ENCODE assay signal across 14 cellular contexts in genomic region chr6:25414755-25415154, GRCh38.
DNase-seq lines count a peak whose midpoint lies in the region; ATAC-seq and TF ChIP-seq lines count a peak whose summit lies in the region.
"Had no signal": no experiment of that assay in that cellular context is flagged by ENCODE, and none has a peak within 500 bp of the region (broad histone marks: within the 10 kb centered on the region; RNA-seq: fewer than 3 reads in every experiment).

No MANE protein-coding gene starts in this region.

- TF ChIP-seq EP300 in suprapubic skin (IDR thresholded peaks at IDR 0.05): no peak

- peaks cover 41% of the 10 kb centered on the region; the same call in 1 of the 2 replicates for H3K79me2 ChIP-seq in KMS-11 (ENCODE audit: insufficient read depth, low read depth)
- peaks cover 24% of the 10 kb centered on the region for H3K79me2 ChIP-seq in OCI-LY1 (ENCODE audit: insufficient read depth, low read length)

- no peak overlapping the region for H3K4me3 ChIP-seq in KMS-11 (IDR thresholded peaks at IDR 0.05; ENCODE audit: insufficient read depth, low read depth, low read length)
- no peak overlapping the region for H3K4me3 ChIP-seq in OCI-LY1 (ENCODE audit: low read depth, low read length, poor library complexity, severe bottlenecking)
- no peak overlapping the region for H3K4me3 ChIP-seq in iPS-20b (ENCODE audit: low read length)
- H3K4me3 ChIP-seq in suprapubic skin: no peak overlapping the region
- H3K4me3 ChIP-seq in coronary artery: no peak overlapping the region

- H3F3A ChIP-seq in OCI-LY1 (ENCODE audit: insufficient read depth, low read length): no peaks in the 10 kb centered on the region

- H3K4me1 ChIP-seq in KMS-11 (ENCODE audit: low read depth, poor library complexity, severe bottlenecking) (peaks cover 59% of the 10 kb centered on the region), OCI-LY1 (ENCODE audit: insufficient read depth, low read length, severe bottlenecking) (peaks cover 99% of the 10 kb centered on the region), iPS-20b (ENCODE audit: insufficient read depth, low read length) (peaks cover 36% of the 10 kb centered on the region), suprapubic skin (peaks cover 50% of the 10 kb centered on the region)

- H3K27ac ChIP-seq in KMS-11 (peak overlapping the region; percentile 64; the same call in 1 of the 2 replicates), OCI-LY1 (ENCODE audit: low read depth, low read length, poor library complexity, severe bottlenecking) (peak overlapping the region; percentile 99), iPS-20b (ENCODE audit: low read length) (no peak overlapping the region), suprapubic skin (peak overlapping the region; percentile 47), coronary artery (no peak overlapping the region)
- H3K27ac ChIP-seq: C4-2B had no signal

- no peak for TF ChIP-seq CTCF in KMS-11 (conservative IDR thresholded peaks at IDR 0.05; ENCODE audit: low read depth, low read length)
- no peak for TF ChIP-seq CTCF in OCI-LY1 (IDR thresholded peaks at IDR 0.05; ENCODE audit: low read length)
- no peak for TF ChIP-seq CTCF in suprapubic skin (IDR thresholded peaks at IDR 0.05)
- no peak for TF ChIP-seq CTCF in coronary artery (IDR thresholded peaks at IDR 0.05)

- no peaks in the 10 kb centered on the region for H3K36me3 ChIP-seq in KMS-11 (ENCODE audit: insufficient read depth)
- no peaks in the 10 kb centered on the region for H3K36me3 ChIP-seq in OCI-LY1 (ENCODE audit: insufficient read depth, low read length)
- peaks cover 5% of the 10 kb centered on the region; the same call in 1 of the 2 replicates for H3K36me3 ChIP-seq in iPS-20b (ENCODE audit: insufficient read depth, low read depth, low read length)
- no peaks in the 10 kb centered on the region for H3K36me3 ChIP-seq in suprapubic skin

- TF ChIP-seq POLR2A in suprapubic skin (IDR thresholded peaks at IDR 0.05): no peak

- no peaks in the 10 kb centered on the region for H3K9me2 ChIP-seq in OCI-LY1 (ENCODE audit: low read depth, low read length)

- H3K9me3 ChIP-seq in OCI-LY1 (ENCODE audit: low read length): no peaks in the 10 kb centered on the region
- peaks cover 8% of the 10 kb centered on the region; the same call in 1 of the 2 replicates for H3K9me3 ChIP-seq in iPS-20b (ENCODE audit: insufficient read depth, low read depth, low read length)
- no peaks in the 10 kb centered on the region for H3K9me3 ChIP-seq in suprapubic skin

- ATAC-seq in HG03565 (IDR thresholded peaks at IDR 0.05; ENCODE audit: unreplicated experiment): no peak
- ATAC-seq: HepG2, PC-3 had no signal

- peak overlapping the region; percentile 93 for H3K4me2 ChIP-seq in KMS-11
- peak overlapping the region; percentile 70; the same call in 1 of the 2 replicates for H3K4me2 ChIP-seq in OCI-LY1 (ENCODE audit: low read length)

- no peak for DNase-seq in suprapubic skin (ENCODE audit: low spot score in 2 of 2)
- DNase-seq in stimulated activated CD8-positive, alpha-beta memory T cell treated with anti-CD3 and anti-CD28 coated beads, Interleukin-4, amount 100 ng/mL, for 48 hours: no peak
- no peak for DNase-seq in coronary artery (ENCODE audit: low spot score)
- DNase-seq: DND-41, NCI-H1417, NCI-H187 treated with DMSO at 0.1 percent for 48 hours, NCI-H446 had no signal

- H2AFZ ChIP-seq in KMS-11 (ENCODE audit: low read depth): no peak overlapping the region
- no peak overlapping the region for H2AFZ ChIP-seq in OCI-LY1 (ENCODE audit: low read length)

- H3K9ac ChIP-seq in KMS-11: no peak overlapping the region
- H3K9ac ChIP-seq in OCI-LY1 (ENCODE audit: low read length): peak overlapping the region; percentile 5; the same call in 1 of the 2 replicates
- peak overlapping the region; percentile 10; the same call in 1 of the 2 replicates for H3K9ac ChIP-seq in iPS-20b (ENCODE audit: low read depth, low read length)

- H4K20me1 ChIP-seq in KMS-11 (ENCODE audit: insufficient read depth): no peaks in the 10 kb centered on the region
- no peaks in the 10 kb centered on the region for H4K20me1 ChIP-seq in OCI-LY1 (ENCODE audit: insufficient read depth, low read length)

- H3K27me3 ChIP-seq in KMS-11 (ENCODE audit: insufficient read depth, low read depth) (no peaks in the 10 kb centered on the region), OCI-LY1 (ENCODE audit: insufficient read depth, low read length) (no peaks in the 10 kb centered on the region), iPS-20b (ENCODE audit: insufficient read depth, low read length) (no peaks in the 10 kb centered on the region), suprapubic skin (no peaks in the 10 kb centered on the region)

Comparison
In these comparisons a context has a peak if more than half of its experiments do, and no peak if none do; other contexts are left out.
1. H3K27ac ChIP-seq: peak in KMS-11 (single experiment), OCI-LY1 (single experiment) and suprapubic skin (single experiment); none in iPS-20b (single experiment) and coronary artery (0 of 2).